Comparison of ENCODE assay signal across 14 cellular contexts in the genomic region with DNA sequence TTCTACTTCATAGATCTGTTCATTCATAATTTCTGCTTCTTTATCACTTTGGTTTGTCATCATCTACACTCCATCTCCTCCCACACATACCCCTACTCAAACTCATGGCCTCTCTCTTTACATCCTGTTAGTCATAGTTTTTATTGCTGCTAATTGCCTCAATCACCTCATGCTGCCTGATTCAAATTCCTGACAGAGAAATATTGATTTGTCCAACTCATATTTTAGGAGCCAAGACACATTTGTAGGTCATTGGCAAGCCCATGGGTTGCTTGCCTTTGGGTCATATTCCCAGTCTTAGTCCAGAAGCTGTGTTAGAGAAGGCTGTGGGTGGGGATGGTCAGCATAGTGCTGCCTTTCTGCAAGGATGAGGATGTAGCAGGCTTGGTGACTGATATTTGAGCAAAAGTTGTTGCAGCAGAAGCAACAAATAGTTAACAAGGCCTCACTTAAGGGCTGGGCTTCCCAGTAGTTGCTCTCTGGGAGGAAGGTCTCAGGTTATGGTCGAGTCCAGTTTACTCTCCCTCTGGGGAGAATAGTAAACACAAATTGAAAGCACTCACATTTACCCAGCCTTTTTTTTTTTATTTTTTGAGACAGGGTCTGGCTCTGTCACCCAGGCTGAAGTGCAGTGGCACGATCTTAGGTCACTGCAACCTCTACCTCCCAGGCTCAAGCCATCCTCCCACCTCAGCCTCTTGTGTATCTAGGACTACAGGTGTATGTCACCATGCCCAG. TPM values are rescaled to one million over a fixed set of nuclear protein-coding genes. Genes with fewer than 3 reads are reported as not detected.
DNase-seq lines count a peak whose midpoint lies in the region; ATAC-seq lines count a peak whose summit lies in the region.
"Had no signal": no experiment of that assay in that cellular context is flagged by ENCODE, and none has a peak within 500 bp of the region (broad histone marks: within the 10 kb centered on the region; RNA-seq: fewer than 3 reads in every experiment).

No MANE protein-coding gene starts in this region.

- H3K4me3 Mint-ChIP-seq in activated T-helper 17 cell treated with anti-CD3 and anti-CD28 coated beads, Interleukin-2, amount 50 U/mL, for 72 hours, result peak overlapping the region; percentile 22
- H3K4me3 Mint-ChIP-seq in naive thymus-derived CD8-positive, alpha-beta T cell, result no peak overlapping the region
- H3K4me3 Mint-ChIP-seq: CD4-positive, CD25-positive, alpha-beta regulatory T cell; T-helper 1 cell treated with Interleukin-12 subunit alpha and Interleukin-12 subunit beta and Interleukin-4 antibody, amounts not matched to agents 30 μg/mL and 1 μg/mL, for 36 hours had no signal

- no peaks in the 10 kb centered on the region for H3K27me3 ChIP-seq in Karpas-422 (ENCODE audit: low read length)
- H3K27me3 ChIP-seq: neutrophil had no signal

- POLR2A ChIA-PET in naive thymus-derived CD8-positive, alpha-beta T cell (lab: Charles Lee), result no interaction called here

- H3K9me3 ChIP-seq in Karpas-422 (ENCODE audit: low read length), result no peaks in the 10 kb centered on the region
- H3K9me3 ChIP-seq: neutrophil had no signal

- no peaks in the 10 kb centered on the region for H4K20me1 ChIP-seq in Karpas-422 (ENCODE audit: insufficient read depth, low read depth, low read length)

- no peak overlapping the region for H3K4me3 ChIP-seq in Karpas-422 (ENCODE audit: low read length)
- H3K4me3 ChIP-seq: lung, skin epidermis had no signal

- no peaks in the 10 kb centered on the region for H3K9me3 Mint-ChIP-seq in activated T-helper 17 cell treated with anti-CD3 and anti-CD28 coated beads, Interleukin-2, amount 50 U/mL, for 72 hours
- no peaks in the 10 kb centered on the region for H3K9me3 Mint-ChIP-seq in naive thymus-derived CD8-positive, alpha-beta T cell
- H3K9me3 Mint-ChIP-seq: CD4-positive, CD25-positive, alpha-beta regulatory T cell; T-helper 1 cell treated with Interleukin-12 subunit alpha and Interleukin-12 subunit beta and Interleukin-4 antibody, amounts not matched to agents 30 μg/mL and 1 μg/mL, for 36 hours had no signal

- H3K4me1 ChIP-seq in Karpas-422 (ENCODE audit: low read length), result peaks cover 15% of the 10 kb centered on the region

- H2AFZ ChIP-seq in Karpas-422 (ENCODE audit: low read length), result peak overlapping the region; percentile 17; the same call in 1 of the 2 replicates

- no peaks in the 10 kb centered on the region for H3K36me3 ChIP-seq in Karpas-422 (ENCODE audit: insufficient read depth, low read length)
- H3K36me3 ChIP-seq: neutrophil had no signal

- H3K4me1 Mint-ChIP-seq in activated T-helper 17 cell treated with anti-CD3 and anti-CD28 coated beads, Interleukin-2, amount 50 U/mL, for 72 hours, result peaks cover 18% of the 10 kb centered on the region
- no peaks in the 10 kb centered on the region for H3K4me1 Mint-ChIP-seq in naive thymus-derived CD8-positive, alpha-beta T cell

- H3K27ac ChIP-seq in Karpas-422 (ENCODE audit: low read length), result no peak overlapping the region
- H3K27ac ChIP-seq: neutrophil, skin epidermis had no signal

- peak; percentile 23 for DNase-seq in GM03348 (ENCODE audit: low spot score)
- no peak for DNase-seq in Karpas-422
- DNase-seq in left lobe of liver (ENCODE audit: low spot score), result no peak
- DNase-seq in retina, result no peak
- DNase-seq in naive thymus-derived CD8-positive, alpha-beta T cell, result no peak
- no peak for DNase-seq in DMS53 (lab: John Stamatoyannopoulos, UW)
- DNase-seq: NCI-H226 had no signal

- peak; percentile 64 for ATAC-seq in activated T-helper 17 cell treated with anti-CD3 and anti-CD28 coated beads, Interleukin-2, amount 50 U/mL, for 72 hours (replicated peaks)
- peak; percentile 68 for ATAC-seq in left lobe of liver
- ATAC-seq in naive thymus-derived CD8-positive, alpha-beta T cell, result no peak
- no peak for ATAC-seq in HG03432 (IDR thresholded peaks at IDR 0.05; ENCODE audit: unreplicated experiment)

- no peak overlapping the region for H3K4me2 ChIP-seq in Karpas-422 (ENCODE audit: low read depth, low read length, poor library complexity, severe bottlenecking)

- peak overlapping the region; percentile 12 for H3K27ac Mint-ChIP-seq in activated T-helper 17 cell treated with anti-CD3 and anti-CD28 coated beads, Interleukin-2, amount 50 U/mL, for 72 hours
- H3K27ac Mint-ChIP-seq in naive thymus-derived CD8-positive, alpha-beta T cell, result peak overlapping the region in 1 of 10 donors; percentile 41
- H3K27ac Mint-ChIP-seq: CD4-positive, CD25-positive, alpha-beta regulatory T cell; T-helper 1 cell treated with Interleukin-12 subunit alpha and Interleukin-12 subunit beta and Interleukin-4 antibody, amounts not matched to agents 30 μg/mL and 1 μg/mL, for 36 hours had no signal

- H3K79me2 ChIP-seq in Karpas-422 (ENCODE audit: low read length), result no peaks in the 10 kb centered on the region

- H3K9ac ChIP-seq in Karpas-422 (ENCODE audit: low read length), result no peak overlapping the region

- H3K27me3 Mint-ChIP-seq in activated T-helper 17 cell treated with anti-CD3 and anti-CD28 coated beads, Interleukin-2, amount 50 U/mL, for 72 hours, result no peaks in the 10 kb centered on the region
- no peaks in the 10 kb centered on the region for H3K27me3 Mint-ChIP-seq in naive thymus-derived CD8-positive, alpha-beta T cell
- H3K27me3 Mint-ChIP-seq: CD4-positive, CD25-positive, alpha-beta regulatory T cell had no signal

- H3K36me3 Mint-ChIP-seq in activated T-helper 17 cell treated with anti-CD3 and anti-CD28 coated beads, Interleukin-2, amount 50 U/mL, for 72 hours (ENCODE audit: low read depth), result no peaks in the 10 kb centered on the region
- no peaks in the 10 kb centered on the region for H3K36me3 Mint-ChIP-seq in naive thymus-derived CD8-positive, alpha-beta T cell
- H3K36me3 Mint-ChIP-seq: CD4-positive, CD25-positive, alpha-beta regulatory T cell had no signal

- H3K9me2 ChIP-seq in Karpas-422 (replicated peaks; ENCODE audit: insufficient read depth, low read length), result no peaks in the 10 kb centered on the region

RNA-seq across cellular contexts. Expression of a gene that starts 22.4 kb away (rescaled TPM):
- 70.3 and 116 TPM in 2 replicates for total RNA-seq in Karpas-422 (2014; rRNA removed; shearing (Covaris generic); ENCODE audit: low replicate concordance)
- total RNA-seq in activated T-helper 17 cell treated with anti-CD3 and anti-CD28 coated beads, Interleukin-2, amount 50 U/mL, for 72 hours, result 10 to 100 TPM; 54.2 to 65.4 TPM
- total RNA-seq in left lobe of liver, result 26.1 TPM
- total RNA-seq in naive thymus-derived CD8-positive, alpha-beta T cell, result 10 to 100 TPM; 48.8 to 53.8 TPM
- polyA plus RNA-seq in naive thymus-derived CD8-positive, alpha-beta T cell, result 10 to 100 TPM; 29.5 to 41.1 (median 30.0) TPM

Comparison
In these comparisons a context has a peak if more than half of its experiments do, and no peak if none do; other contexts are left out.
1. ATAC-seq: peak in activated T-helper 17 cell treated with anti-CD3 and anti-CD28 coated beads, Interleukin-2, amount 50 U/mL, for 72 hours (single experiment) and left lobe of liver (single experiment); none in naive thymus-derived CD8-positive, alpha-beta T cell (0 of 2) and HG03432 (single experiment).